Comparison of ENCODE assay signal across 8 cellular contexts in the genomic region with DNA sequence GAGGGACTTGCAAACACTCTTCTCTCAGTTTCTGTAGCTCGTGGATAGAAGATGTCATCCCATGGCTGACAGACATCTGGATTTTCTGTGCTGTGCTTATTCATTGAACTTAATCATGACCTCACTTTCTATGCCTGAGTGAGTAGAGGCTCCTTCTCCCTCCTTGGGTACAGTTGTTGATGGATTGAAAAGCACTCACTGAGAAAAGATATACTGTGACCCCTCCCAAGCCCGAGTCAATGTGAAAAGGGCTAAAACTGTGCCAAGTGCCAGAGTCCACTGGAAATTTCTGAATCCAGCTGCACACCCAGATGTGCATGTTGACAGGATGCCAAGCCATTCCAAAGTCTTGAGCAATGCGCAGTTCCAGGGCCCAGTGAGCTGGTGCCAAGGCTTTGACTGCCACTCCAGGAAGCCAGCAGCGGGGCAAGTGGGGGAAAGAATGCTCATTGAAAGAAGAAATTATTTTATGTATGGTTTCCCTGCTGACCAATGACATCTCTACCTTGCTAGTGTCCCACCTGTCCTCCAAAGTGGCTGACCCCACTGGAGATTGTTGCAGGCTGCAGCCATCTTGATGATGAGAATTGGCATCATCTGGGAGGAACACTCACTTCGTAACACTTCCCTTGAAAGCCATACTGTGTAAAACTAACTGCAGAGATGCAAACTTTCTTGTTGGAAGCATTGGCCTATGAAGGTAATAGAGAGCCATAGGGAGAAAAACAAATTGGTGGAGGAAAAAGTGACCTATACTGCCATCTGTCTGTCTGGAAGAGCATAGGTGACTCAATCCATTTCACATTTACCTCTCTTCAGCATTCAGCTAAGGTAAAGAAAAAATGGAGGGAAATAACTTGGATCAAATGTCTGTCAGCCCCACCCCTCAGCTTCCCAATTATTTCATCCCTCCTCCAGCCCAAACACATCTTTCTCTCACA.
DNase-seq lines count a peak whose midpoint lies in the region; ATAC-seq and TF ChIP-seq lines count a peak whose summit lies in the region.

No MANE protein-coding gene starts in this region.

- ATAC-seq in activated T-helper 17 cell treated with anti-CD3 and anti-CD28 coated beads, Interleukin-2, amount 50 U/mL, for 72 hours (replicated peaks), result no peak

- intact Hi-C loops in stomach (cut with DNase I; ENCODE audit: low total_unique reads), result no loop called here

- no peak overlapping the region for H3K9ac ChIP-seq in GM23248
- H3K9ac ChIP-seq in OCI-LY1 (ENCODE audit: low read length), result no peak overlapping the region

- H3K9me2 ChIP-seq in GM23248 (ENCODE audit: insufficient read depth) (no peaks in the 10 kb centered on the region), OCI-LY1 (ENCODE audit: low read depth, low read length) (no peaks in the 10 kb centered on the region)

- no peak overlapping the region for H3K27ac Mint-ChIP-seq in activated T-helper 17 cell treated with anti-CD3 and anti-CD28 coated beads, Interleukin-2, amount 50 U/mL, for 72 hours

- H3K4me1 Mint-ChIP-seq in activated T-helper 17 cell treated with anti-CD3 and anti-CD28 coated beads, Interleukin-2, amount 50 U/mL, for 72 hours, result no peaks in the 10 kb centered on the region

- no peaks in the 10 kb centered on the region for H4K20me1 ChIP-seq in GM23248 (ENCODE audit: insufficient read depth)
- H4K20me1 ChIP-seq in OCI-LY1 (ENCODE audit: insufficient read depth, low read length), result no peaks in the 10 kb centered on the region

- no peaks in the 10 kb centered on the region for H3K9me3 ChIP-seq in GM23248 (ENCODE audit: low read depth)
- no peaks in the 10 kb centered on the region for H3K9me3 ChIP-seq in OCI-LY1 (ENCODE audit: low read length)
- H3K9me3 ChIP-seq in stomach, result no peaks in the 10 kb centered on the region

- 2 to 5% methylated on average over 5 of the region's 5 CpGs for WGBS in GM23248 (ENCODE audit: low coverage in 1 of 2, low lambda C conversion rate in 2 of 2, missing lambda C conversion rate in 2 of 2), 2 experiments
- 61 to 78% (median 69%) methylated on average over 5 of the region's 5 CpGs for WGBS in stomach, 5 donors

- H3K27me3 Mint-ChIP-seq in activated T-helper 17 cell treated with anti-CD3 and anti-CD28 coated beads, Interleukin-2, amount 50 U/mL, for 72 hours, result peaks cover 5% of the 10 kb centered on the region

- H3K36me3 ChIP-seq in GM23248 (ENCODE audit: low read depth) (no peaks in the 10 kb centered on the region), OCI-LY1 (ENCODE audit: insufficient read depth, low read length) (no peaks in the 10 kb centered on the region), stomach (no peaks in the 10 kb centered on the region)

- H3K4me3 ChIP-seq in GM23248, result no peak overlapping the region
- H3K4me3 ChIP-seq in OCI-LY1 (ENCODE audit: low read depth, low read length, poor library complexity, severe bottlenecking), result no peak overlapping the region
- H3K4me3 ChIP-seq in stomach, result no peak overlapping the region

- in situ Hi-C loops in GM23248 (cut with MboI), result no loop called here

- H3K27ac ChIP-seq in GM23248 (no peak overlapping the region), OCI-LY1 (ENCODE audit: low read depth, low read length, poor library complexity, severe bottlenecking) (no peak overlapping the region), stomach (no peak overlapping the region)

- no peak for TF ChIP-seq EP300 in stomach (IDR thresholded peaks at IDR 0.05)

- DNase-seq in GM23248 (peak; percentile 23), germinal center (ENCODE audit: low spot score) (peak; percentile 16), stomach (no peak), LoVo (ENCODE audit: low spot score) (no peak), KG1 (lab: John Stamatoyannopoulos, UW) (no peak)
- DNase-seq in activated CD8-positive, alpha-beta memory T cell treated with anti-CD3 and anti-CD28 coated beads, Interleukin-2, amount 50 U/mL, for 4 hours, result no peak

- H3K27me3 ChIP-seq in GM23248 (replicated peaks; ENCODE audit: insufficient read depth) (no peaks in the 10 kb centered on the region; the same call in 1 of the 2 replicates), OCI-LY1 (ENCODE audit: insufficient read depth, low read length) (no peaks in the 10 kb centered on the region), stomach (peaks cover 0 to 3% (median 0%) of the 10 kb centered on the region in 3 donors)

- H3K4me2 ChIP-seq in GM23248 (ENCODE audit: unreplicated experiment), result no peak overlapping the region
- H3K4me2 ChIP-seq in OCI-LY1 (ENCODE audit: low read length), result no peak overlapping the region

- no peaks in the 10 kb centered on the region for H3K4me1 ChIP-seq in GM23248 (ENCODE audit: insufficient read depth)
- no peaks in the 10 kb centered on the region for H3K4me1 ChIP-seq in OCI-LY1 (ENCODE audit: insufficient read depth, low read length, severe bottlenecking)
- no peaks in the 10 kb centered on the region for H3K4me1 ChIP-seq in stomach

- no peak overlapping the region for H3K4me3 Mint-ChIP-seq in activated T-helper 17 cell treated with anti-CD3 and anti-CD28 coated beads, Interleukin-2, amount 50 U/mL, for 72 hours

- peak; percentile 58 for TF ChIP-seq CTCF in OCI-LY1 (IDR thresholded peaks at IDR 0.05; ENCODE audit: low read length)
- TF ChIP-seq CTCF in stomach (IDR thresholded peaks at IDR 0.05), result peak in 4 of 7 experiments; percentile 8 to 39 (median 22)

- TF ChIP-seq POLR2A in stomach (IDR thresholded peaks at IDR 0.05), result no peak

- H3K9me3 Mint-ChIP-seq in activated T-helper 17 cell treated with anti-CD3 and anti-CD28 coated beads, Interleukin-2, amount 50 U/mL, for 72 hours, result no peaks in the 10 kb centered on the region

- H2AFZ ChIP-seq in GM23248 (no peak overlapping the region), OCI-LY1 (ENCODE audit: low read length) (no peak overlapping the region)

- H3K36me3 Mint-ChIP-seq in activated T-helper 17 cell treated with anti-CD3 and anti-CD28 coated beads, Interleukin-2, amount 50 U/mL, for 72 hours (ENCODE audit: low read depth), result no peaks in the 10 kb centered on the region

- no peaks in the 10 kb centered on the region for H3F3A ChIP-seq in GM23248 (ENCODE audit: insufficient read depth)
- H3F3A ChIP-seq in OCI-LY1 (ENCODE audit: insufficient read depth, low read length), result no peaks in the 10 kb centered on the region

- no peaks in the 10 kb centered on the region for H3K79me2 ChIP-seq in GM23248 (ENCODE audit: insufficient read depth)
- H3K79me2 ChIP-seq in OCI-LY1 (ENCODE audit: insufficient read depth, low read length), result no peaks in the 10 kb centered on the region

Comparison
In these comparisons a context has a peak if more than half of its experiments do, and no peak if none do; other contexts are left out.
1. DNase-seq: peak in GM23248 (single experiment) and germinal center (single experiment); none in stomach (single experiment), LoVo (single experiment), KG1 (single experiment) and activated CD8-positive, alpha-beta memory T cell treated with anti-CD3 and anti-CD28 coated beads, Interleukin-2, amount 50 U/mL, for 4 hours (single experiment).